Comparison of ENCODE assay signal across 7 cellular contexts in genomic region chr5:140632366-140633080, GRCh38. TPM values are rescaled to one million over a fixed set of nuclear protein-coding genes. Genes with fewer than 3 reads are reported as not detected.
A peak's percentile ranks its signal among the peaks of the same experiment; 100 is the strongest.
DNase-seq lines count a peak whose midpoint lies in the region; ATAC-seq and TF ChIP-seq lines count a peak whose summit lies in the region.

No MANE protein-coding gene starts in this region.

- H3K36me3 ChIP-seq in brain microvascular endothelial cell (replicated peaks) (no peaks in the 10 kb centered on the region), kidney epithelial cell (ENCODE audit: control insufficient read depth, insufficient read depth, low read length) (no peaks in the 10 kb centered on the region)

- in situ Hi-C loops in brain microvascular endothelial cell (cut with HindIII; ENCODE audit: low pct_ligation_motif_present, low sequenced_read_pairs), result no loop called here

- TF ChIP-seq CTCF in brain microvascular endothelial cell (IDR thresholded peaks at IDR 0.05; ENCODE audit: low read depth, low read length, missing control alignments), result no peak
- TF ChIP-seq CTCF in kidney epithelial cell (IDR thresholded peaks at IDR 0.05; ENCODE audit: insufficient read depth, low read length, poor library complexity, severe bottlenecking), result no peak

- H3K4me3 ChIP-seq in brain microvascular endothelial cell (ENCODE audit: low read depth, low read length), result peak overlapping the region; percentile 53
- peak overlapping the region; percentile 39 for H3K4me3 ChIP-seq in kidney epithelial cell (ENCODE audit: low read depth, low read length)

- DNase-seq in T-helper 22 cell (ENCODE audit: low read depth) (peak; percentile 11), brain microvascular endothelial cell (peak; percentile 63), kidney epithelial cell (ENCODE audit: low read depth) (no peak), SKM-1 (lab: John Stamatoyannopoulos, UW; ENCODE audit: unreplicated experiment) (no peak)
- DNase-seq in stimulated activated CD4-positive, alpha-beta T cell treated with anti-CD3 and anti-CD28 coated beads, Interleukin-4, amount 100 ng/mL, for 48 hours (ENCODE audit: low read depth in 2 of 2), result peak; percentile 20 to 31

- ATAC-seq in GM18868 (IDR thresholded peaks at IDR 0.05; ENCODE audit: unreplicated experiment) (peak; percentile 59), HG03039 (IDR thresholded peaks at IDR 0.05; ENCODE audit: unreplicated experiment) (peak; percentile 53)

- H3K27ac ChIP-seq in brain microvascular endothelial cell, result no peak overlapping the region

- no peaks in the 10 kb centered on the region for H3K27me3 ChIP-seq in brain microvascular endothelial cell (replicated peaks)
- peaks cover 20% of the 10 kb centered on the region for H3K27me3 ChIP-seq in kidney epithelial cell (ENCODE audit: control insufficient read depth, insufficient read depth, low read length)

RNA-seq across cellular contexts. Expression of gene CD14, which starts 0.5 kb away (rescaled TPM):
- total RNA-seq in kidney epithelial cell, result 0.29 and 1.9 TPM in 2 replicates

RNA-seq across cellular contexts. Expression of gene TMCO6, which starts 6.7 kb away (rescaled TPM):
- 35.6 and 66.8 TPM in 2 replicates for total RNA-seq in kidney epithelial cell

RNA-seq across cellular contexts. Expression of gene NDUFA2, which starts 14.9 kb away (rescaled TPM):
- 46.4 and 51.2 TPM in 2 replicates for total RNA-seq in kidney epithelial cell

RNA-seq across cellular contexts. Expression of gene IK, which starts 15.1 kb away (rescaled TPM):
- total RNA-seq in kidney epithelial cell, result 107 and 111 TPM in 2 replicates

RNA-seq across cellular contexts. Expression of gene WDR55, which starts 32.2 kb away (rescaled TPM):
- total RNA-seq in kidney epithelial cell, result 20.1 and 22.5 TPM in 2 replicates

Comparison
In these comparisons a context has a peak if more than half of its experiments do, and no peak if none do; other contexts are left out.
1. DNase-seq: peak in T-helper 22 cell (single experiment), brain microvascular endothelial cell (single experiment) and stimulated activated CD4-positive, alpha-beta T cell treated with anti-CD3 and anti-CD28 coated beads, Interleukin-4, amount 100 ng/mL, for 48 hours (2 of 2); none in kidney epithelial cell (single experiment) and SKM-1 (single experiment).